22 cellular contexts compared by ENCODE assay signal in the genomic region with DNA sequence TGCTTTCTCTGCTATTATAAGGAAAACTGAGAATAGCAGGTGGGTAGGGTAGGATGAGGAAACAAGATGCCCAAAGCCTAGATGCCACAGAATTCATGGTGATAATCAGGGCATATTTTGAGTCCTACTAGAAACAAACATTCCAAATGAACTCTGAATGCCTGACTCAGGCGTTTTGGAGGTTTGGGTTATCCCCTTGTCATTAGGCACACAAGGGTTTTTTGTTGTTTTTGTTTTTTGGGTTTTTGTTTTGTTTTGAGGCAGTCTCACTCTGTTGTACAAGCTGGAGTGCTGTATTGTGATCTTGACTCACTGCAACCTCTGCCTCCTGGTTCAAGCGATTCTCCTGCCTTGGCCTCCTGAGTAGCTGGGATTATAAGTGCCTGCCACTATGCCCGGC. TPM values are rescaled to one million over a fixed set of nuclear protein-coding genes. Genes with fewer than 3 reads are reported as not detected.
DNase-seq lines count a peak whose midpoint lies in the region; ATAC-seq and TF ChIP-seq lines count a peak whose summit lies in the region.
"Had no signal": no experiment of that assay in that cellular context is flagged by ENCODE, and none has a peak within 500 bp of the region (broad histone marks: within the 10 kb centered on the region; RNA-seq: fewer than 3 reads in every experiment).

No MANE protein-coding gene starts in this region.

- peaks cover 10% of the 10 kb centered on the region for H3K36me3 ChIP-seq in CD8-positive, alpha-beta T cell (ENCODE audit: insufficient read depth, low read length)
- H3K36me3 ChIP-seq in gastroesophageal sphincter (peaks cover 0 to 69% of the 10 kb centered on the region in 2 donors), stomach (peaks cover 24 to 84% (median 77%) of the 10 kb centered on the region in 4 donors)

- no peak overlapping the region for H3K27ac ChIP-seq in CD8-positive, alpha-beta T cell (ENCODE audit: low read depth, low read length)
- H3K27ac ChIP-seq in gastroesophageal sphincter (peak overlapping the region; percentile 49 to 81 (median 71)), stomach (peak overlapping the region; percentile 32 to 65 (median 52))

- no peaks in the 10 kb centered on the region for H3K4me1 Mint-ChIP-seq in CD8-positive, alpha-beta T cell (ENCODE audit: low read depth)
- H3K4me1 Mint-ChIP-seq: H9 had no signal

- H3K27me3 ChIP-seq in CD8-positive, alpha-beta T cell (ENCODE audit: insufficient read depth, low read length) = no peaks in the 10 kb centered on the region
- H3K27me3 ChIP-seq in gastroesophageal sphincter (no peaks in the 10 kb centered on the region), stomach (no peaks in the 10 kb centered on the region)
- H3K27me3 ChIP-seq: heart left ventricle had no signal

- no peak for TF ChIP-seq POLR2A in gastroesophageal sphincter (IDR thresholded peaks at IDR 0.05)
- TF ChIP-seq POLR2A in stomach (IDR thresholded peaks at IDR 0.05) = no peak

- H3K4me1 ChIP-seq in CD8-positive, alpha-beta T cell (ENCODE audit: insufficient read depth, low read length) = no peaks in the 10 kb centered on the region
- H3K4me1 ChIP-seq in gastroesophageal sphincter (peaks cover 11 to 92% (median 36%) of the 10 kb centered on the region in 3 donors), stomach (peaks cover 23 to 67% (median 49%) of the 10 kb centered on the region in 4 donors)

- no peaks in the 10 kb centered on the region for H3K9me3 Mint-ChIP-seq in CD8-positive, alpha-beta T cell
- H3K9me3 Mint-ChIP-seq: activated T-cell treated with anti-CD3 and anti-CD28 coated beads, Interleukin-2, amount 50 U/mL, for 72 hours; H9 had no signal

- POLR2A ChIA-PET in CD8-positive, alpha-beta T cell (lab: Charles Lee) = no interaction called here

- H3K36me3 Mint-ChIP-seq in CD8-positive, alpha-beta T cell = peaks cover 67% of the 10 kb centered on the region
- H3K36me3 Mint-ChIP-seq: activated naive CD8-positive, alpha-beta T cell had no signal

- no peak for DNase-seq in CD8-positive, alpha-beta T cell
- DNase-seq in stomach = no peak
- no peak for DNase-seq in epidermal melanocyte (ENCODE audit: insufficient read length, low spot score)
- DNase-seq in sciatic nerve (ENCODE audit: low spot score) = no peak
- DNase-seq in NCI-H526 treated with DMSO at 0.1 percent for 48 hours (lab: John Stamatoyannopoulos, UW) = no peak
- DNase-seq: activated CD8-positive, alpha-beta memory T cell treated with anti-CD3 and anti-CD28 coated beads for 24 hours; activated T-cell treated with anti-CD3 and anti-CD28 coated beads, Interleukin-2, amount 50 U/mL, for 72 hours; DMS 273 treated with DMSO at 0.1 percent for 48 hours; H9; NCI-H2081 treated with DMSO at 0.1 percent for 48 hours; NCI-H446; psoas muscle; stimulated activated CD4-positive, alpha-beta T cell treated with anti-CD3 and anti-CD28 coated beads, Interleukin-12 subunit alpha, Interleukin-12 subunit beta, amount 100 ng/mL, for 4 hours; T-helper 2 cell had no signal

- H3K27me3 Mint-ChIP-seq in CD8-positive, alpha-beta T cell (ENCODE audit: low read depth) = no peaks in the 10 kb centered on the region
- H3K27me3 Mint-ChIP-seq: activated naive CD8-positive, alpha-beta T cell had no signal

- no peaks in the 10 kb centered on the region for H3K9me3 ChIP-seq in CD8-positive, alpha-beta T cell (ENCODE audit: low read length)
- H3K9me3 ChIP-seq in gastroesophageal sphincter = no peaks in the 10 kb centered on the region
- no peaks in the 10 kb centered on the region for H3K9me3 ChIP-seq in stomach
- H3K9me3 ChIP-seq: heart left ventricle, mucosa of descending colon, psoas muscle had no signal

- H3K4me3 ChIP-seq in CD8-positive, alpha-beta T cell (ENCODE audit: low read depth, low read length) = no peak overlapping the region
- no peak overlapping the region for H3K4me3 ChIP-seq in gastroesophageal sphincter
- no peak overlapping the region for H3K4me3 ChIP-seq in stomach
- H3K4me3 ChIP-seq: heart left ventricle, mucosa of descending colon, psoas muscle, SK-N-MC had no signal

- no peak for TF ChIP-seq EP300 in gastroesophageal sphincter (IDR thresholded peaks at IDR 0.05)
- no peak for TF ChIP-seq EP300 in stomach (IDR thresholded peaks at IDR 0.05)

- TF ChIP-seq CTCF in CD8-positive, alpha-beta T cell (IDR thresholded peaks at IDR 0.05) = no peak
- no peak for TF ChIP-seq CTCF in gastroesophageal sphincter (IDR thresholded peaks at IDR 0.05)
- no peak for TF ChIP-seq CTCF in stomach (IDR thresholded peaks at IDR 0.05)

- WGBS in gastroesophageal sphincter (ENCODE audit: low coverage in 1 of 2), 2 donors = 74 to 76% methylated on average over 3 of the region's 3 CpGs
- 62 to 81% (median 81%) methylated on average over 3 of the region's 3 CpGs for WGBS in stomach, 5 donors

- intact Hi-C loops in CD8-positive, alpha-beta T cell (cut with DNase I, micrococcal nuclease) = no loop called here
- intact Hi-C loops in stomach (cut with DNase I; ENCODE audit: low total_unique reads) = no loop called here
- intact Hi-C loops in sciatic nerve (cut with DNase I) = no loop called here

- CTCF ChIA-PET in CD8-positive, alpha-beta T cell (lab: Charles Lee) = no interaction called here

- H3K27ac Mint-ChIP-seq in CD8-positive, alpha-beta T cell = peak overlapping the region; percentile 11
- H3K27ac Mint-ChIP-seq: activated T-cell treated with anti-CD3 and anti-CD28 coated beads, Interleukin-2, amount 50 U/mL, for 72 hours had no signal

- no peak for ATAC-seq in CD8-positive, alpha-beta T cell
- no peak for ATAC-seq in gastroesophageal sphincter
- ATAC-seq in sciatic nerve = no peak
- no peak for ATAC-seq in HG03175 (IDR thresholded peaks at IDR 0.05; ENCODE audit: unreplicated experiment)
- ATAC-seq: activated T-cell treated with anti-CD3 and anti-CD28 coated beads, Interleukin-2, amount 50 U/mL, for 72 hours; left lobe of liver had no signal

- no peak overlapping the region for H3K4me3 Mint-ChIP-seq in CD8-positive, alpha-beta T cell
- H3K4me3 Mint-ChIP-seq: activated naive CD8-positive, alpha-beta T cell; activated T-cell treated with anti-CD3 and anti-CD28 coated beads, Interleukin-2, amount 50 U/mL, for 72 hours; H9 had no signal

TF ChIP-seq in PFSK-1, 5 proteins besides CTCF, POLR2A, EP300 and RAD21:
- TF ChIP-seq, protein P1, sequence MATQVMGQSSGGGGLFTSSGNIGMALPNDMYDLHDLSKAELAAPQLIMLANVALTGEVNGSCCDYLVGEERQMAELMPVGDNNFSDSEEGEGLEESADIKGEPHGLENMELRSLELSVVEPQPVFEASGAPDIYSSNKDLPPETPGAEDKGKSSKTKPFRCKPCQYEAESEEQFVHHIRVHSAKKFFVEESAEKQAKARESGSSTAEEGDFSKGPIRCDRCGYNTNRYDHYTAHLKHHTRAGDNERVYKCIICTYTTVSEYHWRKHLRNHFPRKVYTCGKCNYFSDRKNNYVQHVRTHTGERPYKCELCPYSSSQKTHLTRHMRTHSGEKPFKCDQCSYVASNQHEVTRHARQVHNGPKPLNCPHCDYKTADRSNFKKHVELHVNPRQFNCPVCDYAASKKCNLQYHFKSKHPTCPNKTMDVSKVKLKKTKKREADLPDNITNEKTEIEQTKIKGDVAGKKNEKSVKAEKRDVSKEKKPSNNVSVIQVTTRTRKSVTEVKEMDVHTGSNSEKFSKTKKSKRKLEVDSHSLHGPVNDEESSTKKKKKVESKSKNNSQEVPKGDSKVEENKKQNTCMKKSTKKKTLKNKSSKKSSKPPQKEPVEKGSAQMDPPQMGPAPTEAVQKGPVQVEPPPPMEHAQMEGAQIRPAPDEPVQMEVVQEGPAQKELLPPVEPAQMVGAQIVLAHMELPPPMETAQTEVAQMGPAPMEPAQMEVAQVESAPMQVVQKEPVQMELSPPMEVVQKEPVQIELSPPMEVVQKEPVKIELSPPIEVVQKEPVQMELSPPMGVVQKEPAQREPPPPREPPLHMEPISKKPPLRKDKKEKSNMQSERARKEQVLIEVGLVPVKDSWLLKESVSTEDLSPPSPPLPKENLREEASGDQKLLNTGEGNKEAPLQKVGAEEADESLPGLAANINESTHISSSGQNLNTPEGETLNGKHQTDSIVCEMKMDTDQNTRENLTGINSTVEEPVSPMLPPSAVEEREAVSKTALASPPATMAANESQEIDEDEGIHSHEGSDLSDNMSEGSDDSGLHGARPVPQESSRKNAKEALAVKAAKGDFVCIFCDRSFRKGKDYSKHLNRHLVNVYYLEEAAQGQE (IDR thresholded peaks at IDR 0.05; ENCODE audit: insufficient read depth in 1 of 2, low read depth in 2 of 2, low read length in 2 of 2) = no peak
- 0 out of 2 replicates have a peak, but pooled peaks have one; percentile 29 for TF ChIP-seq POLR2AphosphoS5 (IDR thresholded peaks at IDR 0.05; ENCODE audit: low read depth, low read length)

RNA-seq across cellular contexts. Expression of a gene that starts 19.2 kb away (rescaled TPM):
- total RNA-seq in CD8-positive, alpha-beta T cell = not detected
- polyA plus RNA-seq in PFSK-1 (2012; ENCODE audit: insufficient read length, low read depth) = 0.83 TPM
- total RNA-seq in gastroesophageal sphincter = 100 to 1,000 TPM; 132 to 265 (median 167) TPM
- 10 to 100 TPM; 12.3 to 38.5 (median 22.8) TPM for total RNA-seq in stomach
- 10 to 100 TPM in 1 of 3 donors, 1 to 10 TPM in 2; 5.5 to 11.6 (median 6.0) TPM for polyA plus RNA-seq in stomach
- total RNA-seq in sciatic nerve = 9.1 TPM
- total RNA-seq: activated T-cell treated with anti-CD3 and anti-CD28 coated beads, Interleukin-2, amount 50 U/mL, for 72 hours had no signal

RNA-seq across cellular contexts. Expression of a gene that starts 32.4 kb away (rescaled TPM):
- 100 to 1,000 TPM; 109 to 121 TPM for total RNA-seq in CD8-positive, alpha-beta T cell
- polyA plus RNA-seq in PFSK-1 (2012; ENCODE audit: insufficient read length, low read depth) = 109 TPM
- total RNA-seq in gastroesophageal sphincter = 100 to 1,000 TPM in 2 of 4 donors, 10 to 100 TPM in 2; 87.4 to 111 (median 100) TPM
- total RNA-seq in stomach = 100 to 1,000 TPM in 3 of 5 donors, 10 to 100 TPM in 2; 43.2 to 226 (median 160) TPM
- polyA plus RNA-seq in stomach = 10 to 100 TPM; 38.0 to 56.7 (median 41.4) TPM
- 125 TPM for total RNA-seq in sciatic nerve

RNA-seq across cellular contexts. Expression of a gene that starts 33.0 kb away (rescaled TPM):
- total RNA-seq in CD8-positive, alpha-beta T cell = 10 to 100 TPM; 25.9 to 26.8 TPM
- 15.4 TPM for polyA plus RNA-seq in PFSK-1 (2012; ENCODE audit: insufficient read length, low read depth)
- total RNA-seq in gastroesophageal sphincter (10 to 100 TPM; 17.7 to 31.0 (median 28.1) TPM), stomach (100 to 1,000 TPM in 1 of 5 donors, 10 to 100 TPM in 4; 10.4 to 151 (median 26.3) TPM), sciatic nerve (39.9 TPM)
- polyA plus RNA-seq in stomach = 10 to 100 TPM; 55.0 to 88.6 (median 65.9) TPM

Comparison
In these comparisons a context has a peak if more than half of its experiments do, and no peak if none do; other contexts are left out.
1. RNA of a gene that starts 19.2 kb away (total RNA-seq): 132 to 265 TPM in gastroesophageal sphincter, 12.3 to 38.5 TPM in stomach and 9.1 TPM in sciatic nerve (single experiment); not detected in CD8-positive, alpha-beta T cell; every median in the first group is over 10 times any median in the second.